10 cellular contexts compared by ENCODE assay signal in the genomic region with DNA sequence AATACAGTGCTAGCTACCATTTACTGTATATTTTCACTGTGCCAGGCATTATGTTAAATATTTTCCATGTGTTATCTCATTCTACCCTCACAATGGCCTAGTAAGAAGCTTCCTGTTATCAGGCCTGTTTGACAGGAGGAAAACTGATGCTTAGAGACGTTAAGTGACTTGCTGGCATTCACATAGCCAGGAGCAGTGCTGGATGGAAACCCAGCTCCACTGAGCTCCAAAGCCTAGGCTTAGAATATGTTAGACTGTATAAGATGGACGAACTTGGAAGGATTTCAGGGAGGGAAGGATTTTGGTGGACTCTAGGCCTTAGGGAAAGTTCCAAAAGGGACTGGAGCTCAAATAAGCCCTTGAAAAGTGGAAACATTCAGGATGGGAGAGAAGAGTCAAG. TPM values are rescaled to one million over a fixed set of nuclear protein-coding genes. Genes with fewer than 3 reads are reported as not detected.
DNase-seq lines count a peak whose midpoint lies in the region; ATAC-seq and TF ChIP-seq lines count a peak whose summit lies in the region.
"Had no signal": no experiment of that assay in that cellular context is flagged by ENCODE, and none has a peak within 500 bp of the region (broad histone marks: within the 10 kb centered on the region; RNA-seq: fewer than 3 reads in every experiment).

No MANE protein-coding gene starts in this region.

- no peaks in the 10 kb centered on the region; a peak in 1 of 22 replicates for H3K27me3 ChIP-seq in BLaER1 treated with 17β-estradiol and CSF1 and Interleukin-3, amounts not matched to agents 10 nM and 100 nM
- H3K27me3 ChIP-seq in colonic mucosa = no peaks in the 10 kb centered on the region

- peak overlapping the region; percentile 94 to 98 (median 96) for H3K9ac ChIP-seq in BLaER1 treated with 17β-estradiol and CSF1 and Interleukin-3, amounts not matched to agents 10 nM and 100 nM
- H3K9ac ChIP-seq in colonic mucosa (ENCODE audit: low read depth in 2 of 2, low read length in 2 of 2) = peak overlapping the region; percentile 68 to 98

- H3K27ac ChIP-seq in BLaER1 treated with 17β-estradiol and CSF1 and Interleukin-3, amounts not matched to agents 10 nM and 100 nM = peak overlapping the region; percentile 87 to 97 (median 96)
- peak overlapping the region; percentile 93 for H3K27ac ChIP-seq in colonic mucosa

- no peaks in the 10 kb centered on the region for H3K9me3 Mint-ChIP-seq in natural killer cell treated with Interleukin-12 subunit alpha and Interleukin-12 subunit beta and Interleukin-15 and Interleukin-18, amount 100 ng/mL, for 72 hours

- intact Hi-C loops in colonic mucosa (cut with DNase I) (no loop called here), sciatic nerve (cut with DNase I) (loop anchor here (10.0 kb wide), 1 partner anchor 1164 kb away; no protein-coding TSS in a partner anchor), mucosa of descending colon (cut with DNase I, micrococcal nuclease) (no loop called here)

- TF ChIP-seq CTCF in colonic mucosa (IDR thresholded peaks at IDR 0.05) = no peak
- no peak for TF ChIP-seq CTCF in mucosa of descending colon (IDR thresholded peaks at IDR 0.05)

- H3K4me1 Mint-ChIP-seq in natural killer cell treated with Interleukin-12 subunit alpha and Interleukin-12 subunit beta and Interleukin-15 and Interleukin-18, amount 100 ng/mL, for 72 hours (ENCODE audit: low read depth in 2 of 2) = peaks cover 63 to 76% of the 10 kb centered on the region in 2 donors

- H3K4me2 ChIP-seq in BLaER1 treated with 17β-estradiol and CSF1 and Interleukin-3, amounts not matched to agents 10 nM and 100 nM = peak overlapping the region; percentile 84 to 98 (median 94)

- peak overlapping the region; percentile 99 for H3K4me3 Mint-ChIP-seq in natural killer cell treated with Interleukin-12 subunit alpha and Interleukin-12 subunit beta and Interleukin-15 and Interleukin-18, amount 100 ng/mL, for 72 hours

- DNase-seq in NCI-H69 (lab: John Stamatoyannopoulos, UW) (peak; percentile 24), colonic mucosa (no peak), sciatic nerve (ENCODE audit: low spot score) (no peak), mucosa of descending colon (no peak)
- no peak for DNase-seq in natural killer cell treated with Interleukin-12 subunit alpha and Interleukin-12 subunit beta and Interleukin-15 and Interleukin-18, amount 100 ng/mL, for 72 hours (ENCODE audit: low spot score)
- DNase-seq in activated CD8-positive, alpha-beta memory T cell treated with anti-CD3 and anti-CD28 coated beads, Interleukin-2, amount 50 U/mL, for 4 hours = no peak
- DNase-seq: activated effector memory CD4-positive, alpha-beta T cell treated with Interleukin-2 at 50 U/mL for 16 hours; NCI-H524 treated with DMSO at 0.1 percent for 48 hours had no signal

- H3K4me1 ChIP-seq in BLaER1 treated with 17β-estradiol and CSF1 and Interleukin-3, amounts not matched to agents 10 nM and 100 nM = peaks cover 60 to 78% (median 69%) of the 10 kb centered on the region in 10 experiments
- H3K4me1 ChIP-seq in colonic mucosa (peaks cover 13% of the 10 kb centered on the region), mucosa of descending colon (ENCODE audit: low read depth) (peaks cover 27% of the 10 kb centered on the region)

- peak overlapping the region; percentile 87 to 98 (median 94) for H3K4me3 ChIP-seq in BLaER1 treated with 17β-estradiol and CSF1 and Interleukin-3, amounts not matched to agents 10 nM and 100 nM
- peak overlapping the region; percentile 87 for H3K4me3 ChIP-seq in colonic mucosa
- no peak overlapping the region for H3K4me3 ChIP-seq in mucosa of descending colon

- peaks cover 12 to 64% (median 49%) of the 10 kb centered on the region in 11 experiments; a peak in 20 of 22 replicates for H3K36me3 ChIP-seq in BLaER1 treated with 17β-estradiol and CSF1 and Interleukin-3, amounts not matched to agents 10 nM and 100 nM
- H3K36me3 ChIP-seq in colonic mucosa (no peaks in the 10 kb centered on the region), mucosa of descending colon (ENCODE audit: low read depth) (no peaks in the 10 kb centered on the region)

- ATAC-seq in natural killer cell treated with Interleukin-12 subunit alpha and Interleukin-12 subunit beta and Interleukin-15 and Interleukin-18, amount 100 ng/mL, for 72 hours = no peak
- ATAC-seq in HG02571 (IDR thresholded peaks at IDR 0.05; ENCODE audit: unreplicated experiment) = no peak
- no peak for ATAC-seq in sciatic nerve
- no peak for ATAC-seq in mucosa of descending colon

- peaks cover 28% of the 10 kb centered on the region for H3K36me3 Mint-ChIP-seq in natural killer cell treated with Interleukin-12 subunit alpha and Interleukin-12 subunit beta and Interleukin-15 and Interleukin-18, amount 100 ng/mL, for 72 hours

- peaks cover 0 to 5% (median 0%) of the 10 kb centered on the region in 11 experiments; a peak in 3 of 22 replicates for H3K9me3 ChIP-seq in BLaER1 treated with 17β-estradiol and CSF1 and Interleukin-3, amounts not matched to agents 10 nM and 100 nM (replicated peaks in 1 of 11)
- H3K9me3 ChIP-seq in colonic mucosa (no peaks in the 10 kb centered on the region), mucosa of descending colon (no peaks in the 10 kb centered on the region)

- H3K27ac Mint-ChIP-seq in natural killer cell treated with Interleukin-12 subunit alpha and Interleukin-12 subunit beta and Interleukin-15 and Interleukin-18, amount 100 ng/mL, for 72 hours = peak overlapping the region; percentile 97

- no peaks in the 10 kb centered on the region for H3K27me3 Mint-ChIP-seq in natural killer cell treated with Interleukin-12 subunit alpha and Interleukin-12 subunit beta and Interleukin-15 and Interleukin-18, amount 100 ng/mL, for 72 hours

- H4K20me1 ChIP-seq in BLaER1 treated with 17β-estradiol and CSF1 and Interleukin-3, amounts not matched to agents 10 nM and 100 nM = peaks cover 39 to 69% (median 64%) of the 10 kb centered on the region in 11 experiments; a peak in 21 of 22 replicates

RNA-seq across cellular contexts. Expression of a gene that starts 2.1 kb away (rescaled TPM):
- total RNA-seq in colonic mucosa = 100 to 1,000 TPM; 152 to 171 TPM
- total RNA-seq in natural killer cell treated with Interleukin-12 subunit alpha and Interleukin-12 subunit beta and Interleukin-15 and Interleukin-18, amount 100 ng/mL, for 72 hours = 100 to 1,000 TPM; 698 to 736 TPM
- total RNA-seq in sciatic nerve = 188 TPM
- 100 to 1,000 TPM; 105 to 154 (median 136) TPM for total RNA-seq in mucosa of descending colon
